8 cellular contexts compared by ENCODE assay signal in genomic region chr10:71696635-71697326, GRCh38. TPM values are rescaled to one million over a fixed set of nuclear protein-coding genes. Genes with fewer than 3 reads are reported as not detected.
A peak's percentile ranks its signal among the peaks of the same experiment; 100 is the strongest.
DNase-seq lines count a peak whose midpoint lies in the region; ATAC-seq and TF ChIP-seq lines count a peak whose summit lies in the region.

No MANE protein-coding gene starts in this region.

- 25% methylated on average over 5 of the region's 10 CpGs; no CpG with 5 or more reads in 1 of the 2 donors for WGBS in gastroesophageal sphincter (ENCODE audit: low coverage in 1 of 2), 2 donors

- intact Hi-C loops in A673 (cut with micrococcal nuclease; ENCODE audit: unreplicated experiment) (loop anchor here (2.0 to 5.0 kb wide), 2 partner anchors 299 to 382 kb away; partner anchors contain the start of gene CDH23), Panc1 (cut with micrococcal nuclease; ENCODE audit: unreplicated experiment) (loop anchor here (5.0 kb wide), 1 partner anchor 384 kb away; no protein-coding TSS in a partner anchor)

- H3K4me3 ChIP-seq in A673 (ENCODE audit: low read depth, low read length, poor library complexity, severe bottlenecking) (no peak overlapping the region), Panc1 (ENCODE audit: low read depth in 2 of 2, low read length in 2 of 2) (no peak overlapping the region), gastroesophageal sphincter (no peak overlapping the region)

- no peaks in the 10 kb centered on the region for H3K9me3 ChIP-seq in A673 (ENCODE audit: low read depth, low read length, poor library complexity, severe bottlenecking)
- no peaks in the 10 kb centered on the region for H3K9me3 ChIP-seq in Panc1 (ENCODE audit: control insufficient read depth, insufficient read depth, low read depth, low read length)
- H3K9me3 ChIP-seq in gastroesophageal sphincter: peaks cover 0 to 2% (median 0%) of the 10 kb centered on the region in 3 donors

- in situ Hi-C loops in GM13976 (cut with MboI; ENCODE audit: low sequenced_read_pairs, unreplicated experiment) (no loop called here), Panc1 (cut with HindIII; ENCODE audit: low pct_unique_long_range_greater_than_20kb, low sequenced_read_pairs) (no loop called here)

- TF ChIP-seq POLR2A in gastroesophageal sphincter (IDR thresholded peaks at IDR 0.05): no peak

- TF ChIP-seq EP300 in gastroesophageal sphincter (IDR thresholded peaks at IDR 0.05): no peak

- POLR2A ChIA-PET in A673 (lab: Charles Lee; ENCODE audit: low non-redundant PET) (no interaction called here), Panc1 (lab: Charles Lee) (no interaction called here)

- peak; percentile 88 for ATAC-seq in Panc1
- ATAC-seq in gastroesophageal sphincter: peak; percentile 37
- no peak for ATAC-seq in HG03442 (IDR thresholded peaks at IDR 0.05; ENCODE audit: unreplicated experiment)
- no peak for ATAC-seq in GM19455 (IDR thresholded peaks at IDR 0.05; ENCODE audit: unreplicated experiment)

- CTCF ChIA-PET in A673 (lab: Charles Lee): interaction anchor here (0.6 to 1.8 kb wide), 10 partner anchors 10 to 1526 kb away, joined by 3 to 14 read pairs (median 6); partner anchors contain the start of genes CDH23, SAR1A and SLC29A3
- CTCF ChIA-PET in Panc1 (lab: Charles Lee): interaction anchor here (0.6 to 1.9 kb wide), 16 partner anchors 9 to 744 kb away, joined by 3 to 11 read pairs (median 4); partner anchors contain the start of genes CDH23 and VSIR

- H3K27ac ChIP-seq in A673 (ENCODE audit: low read depth, low read length, poor library complexity, severe bottlenecking): no peak overlapping the region
- H3K27ac ChIP-seq in Panc1 (ENCODE audit: low read length): no peak overlapping the region
- H3K27ac ChIP-seq in gastroesophageal sphincter: no peak overlapping the region

- H3K4me1 ChIP-seq in A673 (ENCODE audit: insufficient read depth, low read length, poor library complexity, severe bottlenecking): no peaks in the 10 kb centered on the region
- peaks cover 21% of the 10 kb centered on the region for H3K4me1 ChIP-seq in Panc1 (ENCODE audit: control insufficient read depth, insufficient read depth, low read length)
- H3K4me1 ChIP-seq in gastroesophageal sphincter: peaks cover 0 to 64% (median 0%) of the 10 kb centered on the region in 3 donors

- BruUV-seq in A673 (replicated peaks; lab: Mats Ljungman, UMichigan): no TSS peak
- no TSS peak for BruUV-seq in Panc1 (replicated peaks; lab: Mats Ljungman, UMichigan)

- H3K27me3 ChIP-seq in A673 (replicated peaks; ENCODE audit: insufficient read depth, low read depth, low read length, poor library complexity) (no peaks in the 10 kb centered on the region), Panc1 (ENCODE audit: control insufficient read depth, insufficient read depth, low read length) (no peaks in the 10 kb centered on the region), gastroesophageal sphincter (no peaks in the 10 kb centered on the region)

- H3K36me3 ChIP-seq in A673 (ENCODE audit: insufficient read depth, low read length, poor library complexity, severe bottlenecking) (no peaks in the 10 kb centered on the region), Panc1 (ENCODE audit: control insufficient read depth, insufficient read depth, low read length) (no peaks in the 10 kb centered on the region), gastroesophageal sphincter (no peaks in the 10 kb centered on the region)

- TF ChIP-seq CTCF in A673 (conservative IDR thresholded peaks at IDR 0.05; ENCODE audit: low read depth, low read length): peak; percentile 85
- peak; percentile 82 for TF ChIP-seq CTCF in GM13976 (IDR thresholded peaks at IDR 0.05; ENCODE audit: borderline replicate concordance, control extremely low read depth, extremely low read depth, insufficient read depth, missing control alignments)
- peak; percentile 99 for TF ChIP-seq CTCF in Panc1 (IDR thresholded peaks at IDR 0.05)
- peak in 3 of 4 experiments; percentile 66 to 82 (median 75) for TF ChIP-seq CTCF in gastroesophageal sphincter (IDR thresholded peaks at IDR 0.05)

- DNase-seq in A673 (ENCODE audit: low spot score) (peak; percentile 54), GM13976 (ENCODE audit: low spot score) (peak; percentile 75), Panc1 (ENCODE audit: low read depth, low spot score) (peak; percentile 48), activated T-helper 1 cell treated with Interleukin-2 at 50 U/mL for 16 hours (ENCODE audit: low read depth) (peak; percentile 40), retina (peak; percentile 72)

RNA-seq across cellular contexts. Expression of gene C10orf105, which starts 22.8 kb away (rescaled TPM):
- not detected in 2 replicates for total RNA-seq in A673 (2021)
- not detected for total RNA-seq in Panc1 (2021; ENCODE audit: unreplicated experiment)
- polyA plus RNA-seq in Panc1 (2012; ENCODE audit: insufficient read length): not detected
- total RNA-seq in gastroesophageal sphincter: under 1 TPM in 1 of 4 donors, not detected in 3; 0.13 TPM

Comparison
In these comparisons a context has a peak if more than half of its experiments do, and no peak if none do; other contexts are left out.
1. ATAC-seq: peak in Panc1 (single experiment) and gastroesophageal sphincter (single experiment); none in HG03442 (single experiment) and GM19455 (single experiment).
2. Peak in every context shown above with its lines, with median percentiles within 50 percentile points of each other: DNase-seq and CTCF ChIP-seq.